In the genomic region with DNA sequence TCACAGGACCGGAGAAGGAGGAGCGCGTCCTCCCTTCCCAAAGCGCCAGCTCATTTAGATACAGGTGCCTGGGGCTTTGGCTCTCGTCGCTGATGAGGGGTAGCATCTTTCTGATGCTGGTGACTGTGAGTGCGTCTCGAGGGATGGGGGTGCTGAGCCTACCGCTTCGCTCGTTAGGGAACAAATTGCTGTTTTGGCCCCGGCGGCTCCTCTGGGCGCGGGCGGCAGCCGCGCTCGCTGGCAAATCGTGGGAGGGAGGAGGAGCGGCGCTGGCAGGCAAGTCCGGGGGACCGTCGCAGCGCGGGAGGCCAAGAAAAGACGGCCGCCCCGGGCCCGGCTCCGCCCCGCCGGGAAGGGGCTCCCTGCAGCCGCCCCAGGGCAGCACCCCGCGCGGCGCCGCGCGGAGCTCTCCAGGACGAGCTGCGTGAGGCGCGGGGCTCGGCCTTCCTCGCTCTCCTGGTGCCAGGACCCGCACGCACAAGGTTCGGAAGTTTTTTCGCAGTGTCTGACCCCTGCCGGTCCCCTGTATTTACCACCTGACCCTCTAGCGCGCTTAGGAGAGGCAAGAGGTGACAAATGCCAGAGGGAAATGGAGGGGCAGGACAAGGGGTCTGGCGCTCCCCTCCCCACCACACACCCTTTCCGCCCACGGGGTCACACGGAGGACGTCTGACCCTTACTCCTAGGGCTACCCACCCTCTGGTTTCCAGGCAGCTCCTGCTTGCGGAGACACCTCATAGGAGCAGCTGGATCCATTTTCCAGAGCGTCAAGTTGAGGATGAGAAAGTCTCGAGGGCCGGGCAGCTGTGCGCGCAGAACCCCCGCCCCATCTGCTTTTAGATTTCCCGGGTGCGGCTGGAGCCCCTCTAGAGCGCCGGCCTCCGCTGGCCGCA, we compare ENCODE assay signal across 1 cellular context.
TF ChIP-seq lines count a peak whose summit lies in the region.

No MANE protein-coding gene starts in this region.

TF ChIP-seq in K562, 482 proteins besides CTCF, POLR2A, EP300 and RAD21 (continued from another document and continues in another):
- TF ChIP-seq ETV1 (tag; conservative IDR thresholded peaks at IDR 0.05; ENCODE audit: low read depth) (no peak), MLLT1 (IDR thresholded peaks at IDR 0.05) (no peak), PCBP1 (IDR thresholded peaks at IDR 0.05; ENCODE audit: low read depth, low read length, poor library complexity, severe bottlenecking) (peak; percentile 64), CTBP1 (IDR thresholded peaks at IDR 0.05; ENCODE audit: borderline replicate concordance) (0 out of 2 replicates have a peak, but pooled peaks have one; percentile 21), ZNF124 (CRISPR knock-in tag; IDR thresholded peaks at IDR 0.05) (no peak), SUPT5H (IDR thresholded peaks at IDR 0.05) (no peak), PHB (CRISPR knock-in tag; IDR thresholded peaks at IDR 0.05) (no peak), SMARCA5 (IDR thresholded peaks at IDR 0.05) (no peak), POU5F1 (IDR thresholded peaks at IDR 0.05; ENCODE audit: borderline replicate concordance, low read depth, low read length, partially characterized antibody) (no peak), ZNF324 (CRISPR knock-in tag; IDR thresholded peaks at IDR 0.05) (no peak), CBX5 (IDR thresholded peaks at IDR 0.05; ENCODE audit: borderline replicate concordance, low read depth) (no peak), HMGXB4 (CRISPR knock-in tag; IDR thresholded peaks at IDR 0.05) (no peak), ETV6 (IDR thresholded peaks at IDR 0.05; ENCODE audit: borderline replicate concordance in 1 of 2, low read depth in 2 of 2, low read length in 1 of 2) (no peak), ETV6 (CRISPR knock-in tag; IDR thresholded peaks at IDR 0.05; ENCODE audit: borderline replicate concordance) (no peak), ZNF239 (CRISPR knock-in tag; IDR thresholded peaks at IDR 0.05) (no peak), ZNF778 (CRISPR knock-in tag; IDR thresholded peaks at IDR 0.05) (no peak), ZNF780A (CRISPR knock-in tag; IDR thresholded peaks at IDR 0.05) (no peak), POLR2G (IDR thresholded peaks at IDR 0.05; ENCODE audit: low read depth, low read length) (0 out of 2 replicates have a peak, but pooled peaks have one; percentile 20), UBTF (IDR thresholded peaks at IDR 0.05; ENCODE audit: borderline replicate concordance in 1 of 2, low read depth in 2 of 2, low read length in 2 of 2) (0 out of 4 replicates have a peak, but pooled peaks of 1 of the 2 experiments have one; percentile 23), MNT (conservative IDR thresholded peaks at IDR 0.05) (no peak), HINFP (tag; conservative IDR thresholded peaks at IDR 0.05; ENCODE audit: low read depth) (no peak), ZNF518B (CRISPR knock-in tag; IDR thresholded peaks at IDR 0.05) (no peak), ZNF217 (CRISPR knock-in tag; IDR thresholded peaks at IDR 0.05) (no peak)
- TF ChIP-seq, protein P1, sequence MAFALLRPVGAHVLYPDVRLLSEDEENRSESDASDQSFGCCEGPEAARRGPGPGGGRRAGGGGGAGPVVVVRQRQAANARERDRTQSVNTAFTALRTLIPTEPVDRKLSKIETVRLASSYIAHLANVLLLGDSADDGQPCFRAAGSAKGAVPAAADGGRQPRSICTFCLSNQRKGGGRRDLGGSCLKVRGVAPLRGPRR (CRISPR knock-in tag; IDR thresholded peaks at IDR 0.05): no peak
- TF ChIP-seq, protein P2, sequence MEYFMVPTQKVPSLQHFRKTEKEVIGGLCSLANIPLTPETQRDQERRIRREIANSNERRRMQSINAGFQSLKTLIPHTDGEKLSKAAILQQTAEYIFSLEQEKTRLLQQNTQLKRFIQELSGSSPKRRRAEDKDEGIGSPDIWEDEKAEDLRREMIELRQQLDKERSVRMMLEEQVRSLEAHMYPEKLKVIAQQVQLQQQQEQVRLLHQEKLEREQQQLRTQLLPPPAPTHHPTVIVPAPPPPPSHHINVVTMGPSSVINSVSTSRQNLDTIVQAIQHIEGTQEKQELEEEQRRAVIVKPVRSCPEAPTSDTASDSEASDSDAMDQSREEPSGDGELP (CRISPR knock-in tag; IDR thresholded peaks at IDR 0.05; ENCODE audit: borderline replicate concordance): 0 out of 2 replicates have a peak, but pooled peaks have one; percentile 14
- TF ChIP-seq, protein P3, sequence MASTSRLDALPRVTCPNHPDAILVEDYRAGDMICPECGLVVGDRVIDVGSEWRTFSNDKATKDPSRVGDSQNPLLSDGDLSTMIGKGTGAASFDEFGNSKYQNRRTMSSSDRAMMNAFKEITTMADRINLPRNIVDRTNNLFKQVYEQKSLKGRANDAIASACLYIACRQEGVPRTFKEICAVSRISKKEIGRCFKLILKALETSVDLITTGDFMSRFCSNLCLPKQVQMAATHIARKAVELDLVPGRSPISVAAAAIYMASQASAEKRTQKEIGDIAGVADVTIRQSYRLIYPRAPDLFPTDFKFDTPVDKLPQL (IDR thresholded peaks at IDR 0.05; ENCODE audit: extremely low read depth, insufficient read length): no peak
